Comparison of ENCODE assay signal across 16 cellular contexts in genomic region chr11:14315130-14315529, GRCh38.
DNase-seq lines count a peak whose midpoint lies in the region; ATAC-seq and FAIRE-seq lines count a peak whose summit lies in the region.
"Had no signal": no experiment of that assay in that cellular context is flagged by ENCODE, and none has a peak within 500 bp of the region (broad histone marks: within the 10 kb centered on the region; RNA-seq: fewer than 3 reads in every experiment).

No MANE protein-coding gene starts in this region.

- peak overlapping the region; percentile 98 for H3K27ac Mint-ChIP-seq in memory B cell
- H3K27ac Mint-ChIP-seq: activated CD4-positive, alpha-beta T cell treated with anti-CD3 and anti-CD28 coated beads, Interleukin-2, amount 10 ng/mL, durations not matched to agents 7 days and 5 days had no signal

- DNase-seq in GM18507 (ENCODE audit: extremely low spot score, insufficient read length, low read depth) (no peak), memory B cell (ENCODE audit: low spot score in 2 of 2) (no peak), DMS53 (lab: John Stamatoyannopoulos, UW) (no peak), NOMO-1 treated with DMSO at 0.1 percent for 48 hours (lab: John Stamatoyannopoulos, UW; ENCODE audit: unreplicated experiment) (no peak)
- DNase-seq in stimulated activated naive CD4-positive, alpha-beta T cell treated with Interleukin-2 at 50 U/mL for 16 hours (lab: John Stamatoyannopoulos, UW): no peak
- DNase-seq: activated CD4-positive, alpha-beta T cell treated with anti-CD3 and anti-CD28 coated beads, Interleukin-2, amount 10 ng/mL, durations not matched to agents 7 days and 5 days; AML-193; Calu3; left lung; naive thymus-derived CD4-positive, alpha-beta T cell; NCI-H1694 treated with DMSO at 0.1 percent for 48 hours; NCI-H510A treated with DMSO at 0.1 percent for 48 hours; PC-3 had no signal

- peak; percentile 29 for FAIRE-seq in GM18507 (lab: Jason Lieb, UNC)

- no peaks in the 10 kb centered on the region for H3K27me3 Mint-ChIP-seq in memory B cell
- H3K27me3 Mint-ChIP-seq: activated CD4-positive, alpha-beta T cell treated with anti-CD3 and anti-CD28 coated beads, Interleukin-2, amount 10 ng/mL, durations not matched to agents 7 days and 5 days; naive thymus-derived CD4-positive, alpha-beta T cell had no signal

- no peaks in the 10 kb centered on the region for H3K9me3 Mint-ChIP-seq in memory B cell
- H3K9me3 Mint-ChIP-seq: activated CD4-positive, alpha-beta T cell treated with anti-CD3 and anti-CD28 coated beads, Interleukin-2, amount 10 ng/mL, durations not matched to agents 7 days and 5 days; naive thymus-derived CD4-positive, alpha-beta T cell had no signal

- peak overlapping the region; percentile 66 for H3K4me3 Mint-ChIP-seq in memory B cell
- H3K4me3 Mint-ChIP-seq: activated CD4-positive, alpha-beta T cell treated with anti-CD3 and anti-CD28 coated beads, Interleukin-2, amount 10 ng/mL, durations not matched to agents 7 days and 5 days; naive thymus-derived CD4-positive, alpha-beta T cell had no signal

- ATAC-seq in GM21423 (IDR thresholded peaks at IDR 0.05; ENCODE audit: unreplicated experiment) (peak; percentile 37), HG03432 (IDR thresholded peaks at IDR 0.05; ENCODE audit: unreplicated experiment) (peak; percentile 40), memory B cell (ENCODE audit: low read depth) (no peak), GM19455 (IDR thresholded peaks at IDR 0.05; ENCODE audit: unreplicated experiment) (no peak)
- ATAC-seq: left lung; naive thymus-derived CD4-positive, alpha-beta T cell; PC-3 had no signal

- peaks cover 4% of the 10 kb centered on the region for H3K36me3 Mint-ChIP-seq in memory B cell

- peaks cover 40% of the 10 kb centered on the region for H3K4me1 Mint-ChIP-seq in memory B cell

Comparison
In these comparisons a context has a peak if more than half of its experiments do, and no peak if none do; other contexts are left out.
1. ATAC-seq: peak in GM21423 (single experiment) and HG03432 (single experiment); none in memory B cell (single experiment) and GM19455 (single experiment).